ENCODE assay signal across 23 cellular contexts in genomic region chr10:128952856-128953255, GRCh38.
"Had no signal": no experiment of that assay in that cellular context is flagged by ENCODE, and none has a peak within 500 bp of the region (broad histone marks: within the 10 kb centered on the region; RNA-seq: fewer than 3 reads in every experiment).

No MANE protein-coding gene starts in this region.

- H3K36me3 Mint-ChIP-seq: IgD-negative memory B cell had no signal

- H3K9ac ChIP-seq: SK-N-SH had no signal

- H3K9me3 ChIP-seq: SK-N-SH had no signal

- ATAC-seq: Panc1, PC-3 had no signal

- H3K27ac ChIP-seq: RWPE1 had no signal

- H3K9me2 ChIP-seq: SK-N-SH had no signal

- DNase-seq: Kasumi-1; KBM-7; MV-4-11; NCI-H1048; NCI-H1105; NCI-H1417; NCI-H1436 treated with DMSO at 0.1 percent for 48 hours; NCI-H1694; NCI-H1930; NCI-H2081; NCI-H2107; NCI-H2227 treated with DMSO at 0.1 percent for 48 hours; NCI-H524 treated with DMSO at 0.1 percent for 48 hours; NCI-H69; NCI-H774; NK-92 treated with Interleukin-12 subunit alpha and Interleukin-12 subunit beta, amount 100 ng/mL, for 24 hours; PC-3; SHP77; SK-N-SH; T-helper 1 cell had no signal

- H3K27me3 Mint-ChIP-seq: IgD-negative memory B cell had no signal

- H3K4me1 Mint-ChIP-seq: IgD-negative memory B cell had no signal

- H3K4me2 ChIP-seq: SK-N-SH had no signal

- H3K27ac Mint-ChIP-seq: IgD-negative memory B cell had no signal
